ENCODE assay signal across 10 cellular contexts in the genomic region with DNA sequence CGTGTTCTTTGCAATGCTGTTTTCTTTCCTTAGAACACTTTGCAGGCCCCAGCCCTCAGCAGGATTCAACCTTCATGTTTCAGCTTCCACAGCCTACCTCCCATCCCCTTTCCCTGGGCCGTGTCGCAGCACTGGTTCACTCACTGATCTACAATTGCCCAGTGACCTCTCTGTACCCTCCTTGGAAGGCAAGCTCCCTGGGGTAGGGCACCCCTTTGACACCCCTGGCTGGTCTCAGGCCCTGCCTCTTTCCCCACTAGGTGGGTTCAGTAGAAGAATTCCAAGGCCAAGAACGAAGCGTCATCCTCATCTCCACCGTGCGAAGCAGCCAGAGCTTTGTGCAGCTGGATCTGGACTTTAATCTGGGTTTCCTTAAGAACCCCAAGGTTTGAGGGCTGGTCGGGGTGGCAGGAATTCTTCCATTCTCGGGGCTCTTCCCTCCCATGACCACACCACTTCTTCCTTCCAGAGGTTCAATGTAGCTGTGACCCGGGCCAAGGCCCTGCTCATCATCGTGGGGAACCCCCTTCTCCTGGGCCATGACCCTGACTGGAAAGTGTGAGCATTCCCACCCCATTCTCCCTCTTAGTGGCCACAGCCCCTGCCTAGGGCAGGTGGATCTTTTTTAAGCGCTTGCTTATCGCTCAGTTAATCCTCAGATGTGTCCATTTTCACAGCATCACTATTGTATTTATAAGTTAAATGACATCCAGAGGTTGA. TPM values are rescaled to one million over a fixed set of nuclear protein-coding genes. Genes with fewer than 3 reads are reported as not detected.
A peak's percentile ranks its signal among the peaks of the same experiment; 100 is the strongest.
DNase-seq lines count a peak whose midpoint lies in the region; ATAC-seq, FAIRE-seq and TF ChIP-seq lines count a peak whose summit lies in the region.
"Had no signal": no experiment of that assay in that cellular context is flagged by ENCODE, and none has a peak within 500 bp of the region (broad histone marks: within the 10 kb centered on the region; RNA-seq: fewer than 3 reads in every experiment).

No MANE protein-coding gene starts in this region.

- no peaks in the 10 kb centered on the region for H4K20me1 ChIP-seq in fibroblast of lung (ENCODE audit: control insufficient read depth, extremely low read depth, insufficient read depth, low read length)

- DNase-seq in CD4-positive, alpha-beta T cell = no peak
- DNase-seq in RWPE2 (ENCODE audit: low spot score) (no peak), fibroblast of lung (ENCODE audit: low read depth in 2 of 2) (no peak), HTR-8/SVneo (ENCODE audit: insufficient read length, low spot score) (no peak), ACHN (no peak), amniotic stem cell (lab: John Stamatoyannopoulos, UW) (no peak)
- DNase-seq: NCI-H524 had no signal

- H3K79me2 ChIP-seq in fibroblast of lung (ENCODE audit: control insufficient read depth, insufficient read depth, low read length) = peaks cover 23% of the 10 kb centered on the region

- H3K9me3 Mint-ChIP-seq in CD4-positive, alpha-beta T cell = no peaks in the 10 kb centered on the region

- no peak for FAIRE-seq in HTR-8/SVneo (lab: Jason Lieb, UNC)

- H3K27me3 ChIP-seq in CD4-positive, alpha-beta T cell (ENCODE audit: control insufficient read depth, insufficient read depth, low read length) = no peaks in the 10 kb centered on the region
- H3K27me3 ChIP-seq in RWPE2 (ENCODE audit: insufficient read depth, poor library complexity, severe bottlenecking) (no peaks in the 10 kb centered on the region), fibroblast of lung (ENCODE audit: control insufficient read depth, insufficient read depth, low read length) (no peaks in the 10 kb centered on the region), skeletal muscle tissue (ENCODE audit: control insufficient read depth in 3 of 3, insufficient read depth in 3 of 3, low read length in 3 of 3) (no peaks in the 10 kb centered on the region)

- TF ChIP-seq CTCF in CD4-positive, alpha-beta T cell (IDR thresholded peaks at IDR 0.05) = no peak
- TF ChIP-seq CTCF in RWPE2 (IDR thresholded peaks at IDR 0.05; ENCODE audit: poor library complexity, severe bottlenecking) (no peak), fibroblast of lung (conservative IDR thresholded peaks at IDR 0.05 in 1 of 2, IDR thresholded peaks at IDR 0.05 in 1 of 2; ENCODE audit: low read depth in 1 of 2, low read length in 2 of 2) (no peak)

- in situ Hi-C loops in ACHN (cut with HindIII; ENCODE audit: low pct_ligation_motif_present, low pct_unique_long_range_greater_than_20kb, low sequenced_read_pairs) = no loop called here

- peaks cover 79% of the 10 kb centered on the region for H3K36me3 ChIP-seq in RWPE2 (ENCODE audit: low read depth)
- H3K36me3 ChIP-seq in fibroblast of lung (ENCODE audit: control insufficient read depth, insufficient read depth, low read length) = peaks cover 43% of the 10 kb centered on the region
- H3K36me3 ChIP-seq in skeletal muscle tissue (ENCODE audit: control insufficient read depth in 3 of 3, insufficient read depth in 3 of 3, low read length in 3 of 3) = peaks cover 32 to 50% (median 36%) of the 10 kb centered on the region in 3 donors

- POLR2A ChIA-PET in CD4-positive, alpha-beta T cell (lab: Charles Lee) = interaction anchor here (1.2 to 1.4 kb wide), 2 partner anchors 25 to 80 kb away, joined by 4 read pairs; partner anchors contain the start of genes CAPZA1, MOV10 and ST7L

- peaks cover 55% of the 10 kb centered on the region for H3K36me3 Mint-ChIP-seq in CD4-positive, alpha-beta T cell (ENCODE audit: low read depth)

- CTCF ChIA-PET in CD4-positive, alpha-beta T cell (lab: Charles Lee) = interaction anchor here (0.6 to 1.2 kb wide), 2 partner anchors 15 to 176 kb away, joined by 3 to 6 read pairs; partner anchors contain the start of gene PPM1J

- peak overlapping the region; percentile 34 for H3K27ac Mint-ChIP-seq in CD4-positive, alpha-beta T cell

- no peaks in the 10 kb centered on the region for H3K9me3 ChIP-seq in CD4-positive, alpha-beta T cell (ENCODE audit: control insufficient read depth, low read length)
- H3K9me3 ChIP-seq in RWPE2 (ENCODE audit: severe bottlenecking) (no peaks in the 10 kb centered on the region), fibroblast of lung (ENCODE audit: control insufficient read depth, insufficient read depth, low read depth, low read length) (no peaks in the 10 kb centered on the region), skeletal muscle tissue (ENCODE audit: control insufficient read depth in 3 of 3, low read length in 3 of 3) (no peaks in the 10 kb centered on the region)

- H3K4me1 ChIP-seq in RWPE2 (ENCODE audit: insufficient read depth, poor library complexity, severe bottlenecking) (peaks cover 36% of the 10 kb centered on the region), fibroblast of lung (ENCODE audit: control insufficient read depth, extremely low read depth, insufficient read depth, low read length) (peaks cover 38% of the 10 kb centered on the region), skeletal muscle tissue (ENCODE audit: control insufficient read depth in 3 of 3, insufficient read depth in 3 of 3, low read length in 3 of 3) (peaks cover 54 to 61% (median 59%) of the 10 kb centered on the region in 3 donors)

- H3K27ac ChIP-seq in CD4-positive, alpha-beta T cell (ENCODE audit: low read depth, low read length) = no peak overlapping the region
- H3K27ac ChIP-seq in RWPE2 (ENCODE audit: poor library complexity, severe bottlenecking) (peak overlapping the region; percentile 92), fibroblast of lung (ENCODE audit: insufficient read depth, low read length) (peak overlapping the region; percentile 79), skeletal muscle tissue (ENCODE audit: low read depth, low read length) (peak overlapping the region; percentile 93)
- H3K27ac ChIP-seq: HL-60 had no signal

- no peak overlapping the region for H3K4me3 Mint-ChIP-seq in CD4-positive, alpha-beta T cell

- no peaks in the 10 kb centered on the region for H3K27me3 Mint-ChIP-seq in CD4-positive, alpha-beta T cell

- H3K9ac ChIP-seq in fibroblast of lung (ENCODE audit: insufficient read depth, low read length) (no peak overlapping the region), skeletal muscle tissue (ENCODE audit: low read depth in 1 of 3, low read length in 3 of 3) (peak overlapping the region; percentile 52 to 72 (median 67))

- H3K4me3 ChIP-seq in RWPE2 (ENCODE audit: severe bottlenecking) (no peak overlapping the region), fibroblast of lung (replicated peaks in 1 of 4; ENCODE audit: control extremely low read depth in 1 of 4, insufficient read depth in 1 of 4, low read depth in 3 of 4, low read length in 4 of 4) (no peak overlapping the region), skeletal muscle tissue (ENCODE audit: low read length in 3 of 3) (peak overlapping the region in 1 of 3 donors; percentile 22)

- intact Hi-C loops in CD4-positive, alpha-beta T cell (cut with DNase I, micrococcal nuclease) = loop anchor here in 1 of 2 experiments (2.0 kb wide), 1 partner anchor 23 kb away; no protein-coding TSS in a partner anchor

- H3K4me1 Mint-ChIP-seq in CD4-positive, alpha-beta T cell (ENCODE audit: low read depth) = peaks cover 43% of the 10 kb centered on the region

- no peak overlapping the region for H3K4me2 ChIP-seq in fibroblast of lung (ENCODE audit: extremely low read depth, insufficient read depth, low read length)

- no peak for ATAC-seq in CD4-positive, alpha-beta T cell (ENCODE audit: poor library complexity)
- ATAC-seq in RWPE2 (ENCODE audit: low read depth) = no peak
- no peak for ATAC-seq in HG02642 (IDR thresholded peaks at IDR 0.05; ENCODE audit: poor library complexity, unreplicated experiment)

- no peak overlapping the region for H2AFZ ChIP-seq in fibroblast of lung (ENCODE audit: low read length)

RNA-seq across cellular contexts. Expression of gene RHOC, which starts 7.3 kb away (rescaled TPM):
- total RNA-seq in CD4-positive, alpha-beta T cell = 10 to 100 TPM; 11.9 to 12.7 TPM
- total RNA-seq in fibroblast of lung = 386 and 484 TPM in 2 replicates
- 857 and 1,115 TPM in 2 replicates for polyA plus RNA-seq in fibroblast of lung
- polyA plus RNA-seq in fibroblast of lung (2012) = 761 and 793 TPM in 2 replicates
- polyA minus RNA-seq in fibroblast of lung (ENCODE audit: low replicate concordance) = 917 and 1,040 TPM in 2 replicates
- 196 TPM for total RNA-seq in skeletal muscle tissue

RNA-seq across cellular contexts. Expression of gene PPM1J, which starts 15.5 kb away (rescaled TPM):
- under 1 TPM; 0.39 to 0.49 TPM for total RNA-seq in CD4-positive, alpha-beta T cell
- total RNA-seq in fibroblast of lung (0.83 and 1.0 TPM in 2 replicates), skeletal muscle tissue (1.0 TPM)
- polyA plus RNA-seq in fibroblast of lung = 0.62 and 0.79 TPM in 2 replicates
- polyA plus RNA-seq in fibroblast of lung (2012) = 0.72 and 0.99 TPM in 2 replicates
- polyA minus RNA-seq in fibroblast of lung (ENCODE audit: low replicate concordance) = 0.96 and 1.3 TPM in 2 replicates

RNA-seq across cellular contexts. Expression of gene MOV10, which starts 25.1 kb away (rescaled TPM):
- 10 to 100 TPM; 80.6 to 89.3 TPM for total RNA-seq in CD4-positive, alpha-beta T cell
- 40.3 and 42.9 TPM in 2 replicates for total RNA-seq in fibroblast of lung
- polyA plus RNA-seq in fibroblast of lung = 39.6 and 51.8 TPM in 2 replicates
- 67.4 and 79.3 TPM in 2 replicates for polyA plus RNA-seq in fibroblast of lung (2012)
- 117 and 218 TPM in 2 replicates for polyA minus RNA-seq in fibroblast of lung (ENCODE audit: low replicate concordance)
- total RNA-seq in skeletal muscle tissue = 27.7 TPM

Comparison
In these comparisons a context has a peak if more than half of its experiments do, and no peak if none do; other contexts are left out.
1. RNA of gene RHOC, which starts 7.3 kb away (total RNA-seq): 386 to 484 TPM in fibroblast of lung and 196 TPM in skeletal muscle tissue (single experiment); 11.9 to 12.7 TPM in CD4-positive, alpha-beta T cell; every median in the first group is over 10 times any median in the second.